Comparison of ENCODE assay signal across 2 cellular contexts in the genomic region with DNA sequence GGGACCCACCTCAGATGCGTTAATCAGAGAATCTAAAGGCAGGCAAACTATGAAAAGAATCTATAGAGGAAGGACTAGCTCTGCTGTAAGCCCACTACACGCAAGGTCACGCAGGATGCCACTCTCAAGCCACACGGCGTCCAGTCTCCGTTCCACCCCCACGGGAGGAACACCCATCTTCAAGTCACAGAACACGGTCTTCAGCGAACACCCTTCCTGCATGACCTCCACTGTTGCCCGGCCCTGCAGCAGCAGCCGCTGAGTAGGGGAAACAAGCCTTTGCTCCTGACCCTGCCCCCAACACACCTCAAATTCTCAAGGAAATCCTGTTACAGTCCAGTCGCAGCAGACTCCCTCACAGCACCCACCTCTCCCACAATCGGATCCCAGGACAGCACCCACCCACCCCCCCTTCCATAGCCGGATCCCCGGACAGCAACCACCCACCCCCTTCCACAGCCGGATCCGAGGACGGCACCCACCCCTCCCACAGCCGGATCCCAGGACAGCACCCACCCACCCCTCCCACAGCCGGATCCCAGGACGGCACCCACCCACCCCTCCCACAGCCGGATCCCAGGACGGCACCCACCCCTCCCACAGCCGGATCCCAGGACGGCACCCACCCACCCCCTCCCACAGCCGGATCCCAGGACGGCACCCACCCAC.
TF ChIP-seq lines count a peak whose summit lies in the region.

No MANE protein-coding gene starts in this region.

TF ChIP-seq in GM23338, 12 proteins besides CTCF, POLR2A, EP300 and RAD21 (continued from another document):
- TF ChIP-seq, protein P1, sequence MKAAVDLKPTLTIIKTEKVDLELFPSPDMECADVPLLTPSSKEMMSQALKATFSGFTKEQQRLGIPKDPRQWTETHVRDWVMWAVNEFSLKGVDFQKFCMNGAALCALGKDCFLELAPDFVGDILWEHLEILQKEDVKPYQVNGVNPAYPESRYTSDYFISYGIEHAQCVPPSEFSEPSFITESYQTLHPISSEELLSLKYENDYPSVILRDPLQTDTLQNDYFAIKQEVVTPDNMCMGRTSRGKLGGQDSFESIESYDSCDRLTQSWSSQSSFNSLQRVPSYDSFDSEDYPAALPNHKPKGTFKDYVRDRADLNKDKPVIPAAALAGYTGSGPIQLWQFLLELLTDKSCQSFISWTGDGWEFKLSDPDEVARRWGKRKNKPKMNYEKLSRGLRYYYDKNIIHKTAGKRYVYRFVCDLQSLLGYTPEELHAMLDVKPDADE (IDR thresholded peaks at IDR 0.05): no peak
- no peak for TF ChIP-seq EZH2 (IDR thresholded peaks at IDR 0.05; ENCODE audit: low read depth, unreplicated experiment)
- TF ChIP-seq, protein P2, sequence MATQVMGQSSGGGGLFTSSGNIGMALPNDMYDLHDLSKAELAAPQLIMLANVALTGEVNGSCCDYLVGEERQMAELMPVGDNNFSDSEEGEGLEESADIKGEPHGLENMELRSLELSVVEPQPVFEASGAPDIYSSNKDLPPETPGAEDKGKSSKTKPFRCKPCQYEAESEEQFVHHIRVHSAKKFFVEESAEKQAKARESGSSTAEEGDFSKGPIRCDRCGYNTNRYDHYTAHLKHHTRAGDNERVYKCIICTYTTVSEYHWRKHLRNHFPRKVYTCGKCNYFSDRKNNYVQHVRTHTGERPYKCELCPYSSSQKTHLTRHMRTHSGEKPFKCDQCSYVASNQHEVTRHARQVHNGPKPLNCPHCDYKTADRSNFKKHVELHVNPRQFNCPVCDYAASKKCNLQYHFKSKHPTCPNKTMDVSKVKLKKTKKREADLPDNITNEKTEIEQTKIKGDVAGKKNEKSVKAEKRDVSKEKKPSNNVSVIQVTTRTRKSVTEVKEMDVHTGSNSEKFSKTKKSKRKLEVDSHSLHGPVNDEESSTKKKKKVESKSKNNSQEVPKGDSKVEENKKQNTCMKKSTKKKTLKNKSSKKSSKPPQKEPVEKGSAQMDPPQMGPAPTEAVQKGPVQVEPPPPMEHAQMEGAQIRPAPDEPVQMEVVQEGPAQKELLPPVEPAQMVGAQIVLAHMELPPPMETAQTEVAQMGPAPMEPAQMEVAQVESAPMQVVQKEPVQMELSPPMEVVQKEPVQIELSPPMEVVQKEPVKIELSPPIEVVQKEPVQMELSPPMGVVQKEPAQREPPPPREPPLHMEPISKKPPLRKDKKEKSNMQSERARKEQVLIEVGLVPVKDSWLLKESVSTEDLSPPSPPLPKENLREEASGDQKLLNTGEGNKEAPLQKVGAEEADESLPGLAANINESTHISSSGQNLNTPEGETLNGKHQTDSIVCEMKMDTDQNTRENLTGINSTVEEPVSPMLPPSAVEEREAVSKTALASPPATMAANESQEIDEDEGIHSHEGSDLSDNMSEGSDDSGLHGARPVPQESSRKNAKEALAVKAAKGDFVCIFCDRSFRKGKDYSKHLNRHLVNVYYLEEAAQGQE (IDR thresholded peaks at IDR 0.05; ENCODE audit: unreplicated experiment): no peak
- TF ChIP-seq, protein P3, sequence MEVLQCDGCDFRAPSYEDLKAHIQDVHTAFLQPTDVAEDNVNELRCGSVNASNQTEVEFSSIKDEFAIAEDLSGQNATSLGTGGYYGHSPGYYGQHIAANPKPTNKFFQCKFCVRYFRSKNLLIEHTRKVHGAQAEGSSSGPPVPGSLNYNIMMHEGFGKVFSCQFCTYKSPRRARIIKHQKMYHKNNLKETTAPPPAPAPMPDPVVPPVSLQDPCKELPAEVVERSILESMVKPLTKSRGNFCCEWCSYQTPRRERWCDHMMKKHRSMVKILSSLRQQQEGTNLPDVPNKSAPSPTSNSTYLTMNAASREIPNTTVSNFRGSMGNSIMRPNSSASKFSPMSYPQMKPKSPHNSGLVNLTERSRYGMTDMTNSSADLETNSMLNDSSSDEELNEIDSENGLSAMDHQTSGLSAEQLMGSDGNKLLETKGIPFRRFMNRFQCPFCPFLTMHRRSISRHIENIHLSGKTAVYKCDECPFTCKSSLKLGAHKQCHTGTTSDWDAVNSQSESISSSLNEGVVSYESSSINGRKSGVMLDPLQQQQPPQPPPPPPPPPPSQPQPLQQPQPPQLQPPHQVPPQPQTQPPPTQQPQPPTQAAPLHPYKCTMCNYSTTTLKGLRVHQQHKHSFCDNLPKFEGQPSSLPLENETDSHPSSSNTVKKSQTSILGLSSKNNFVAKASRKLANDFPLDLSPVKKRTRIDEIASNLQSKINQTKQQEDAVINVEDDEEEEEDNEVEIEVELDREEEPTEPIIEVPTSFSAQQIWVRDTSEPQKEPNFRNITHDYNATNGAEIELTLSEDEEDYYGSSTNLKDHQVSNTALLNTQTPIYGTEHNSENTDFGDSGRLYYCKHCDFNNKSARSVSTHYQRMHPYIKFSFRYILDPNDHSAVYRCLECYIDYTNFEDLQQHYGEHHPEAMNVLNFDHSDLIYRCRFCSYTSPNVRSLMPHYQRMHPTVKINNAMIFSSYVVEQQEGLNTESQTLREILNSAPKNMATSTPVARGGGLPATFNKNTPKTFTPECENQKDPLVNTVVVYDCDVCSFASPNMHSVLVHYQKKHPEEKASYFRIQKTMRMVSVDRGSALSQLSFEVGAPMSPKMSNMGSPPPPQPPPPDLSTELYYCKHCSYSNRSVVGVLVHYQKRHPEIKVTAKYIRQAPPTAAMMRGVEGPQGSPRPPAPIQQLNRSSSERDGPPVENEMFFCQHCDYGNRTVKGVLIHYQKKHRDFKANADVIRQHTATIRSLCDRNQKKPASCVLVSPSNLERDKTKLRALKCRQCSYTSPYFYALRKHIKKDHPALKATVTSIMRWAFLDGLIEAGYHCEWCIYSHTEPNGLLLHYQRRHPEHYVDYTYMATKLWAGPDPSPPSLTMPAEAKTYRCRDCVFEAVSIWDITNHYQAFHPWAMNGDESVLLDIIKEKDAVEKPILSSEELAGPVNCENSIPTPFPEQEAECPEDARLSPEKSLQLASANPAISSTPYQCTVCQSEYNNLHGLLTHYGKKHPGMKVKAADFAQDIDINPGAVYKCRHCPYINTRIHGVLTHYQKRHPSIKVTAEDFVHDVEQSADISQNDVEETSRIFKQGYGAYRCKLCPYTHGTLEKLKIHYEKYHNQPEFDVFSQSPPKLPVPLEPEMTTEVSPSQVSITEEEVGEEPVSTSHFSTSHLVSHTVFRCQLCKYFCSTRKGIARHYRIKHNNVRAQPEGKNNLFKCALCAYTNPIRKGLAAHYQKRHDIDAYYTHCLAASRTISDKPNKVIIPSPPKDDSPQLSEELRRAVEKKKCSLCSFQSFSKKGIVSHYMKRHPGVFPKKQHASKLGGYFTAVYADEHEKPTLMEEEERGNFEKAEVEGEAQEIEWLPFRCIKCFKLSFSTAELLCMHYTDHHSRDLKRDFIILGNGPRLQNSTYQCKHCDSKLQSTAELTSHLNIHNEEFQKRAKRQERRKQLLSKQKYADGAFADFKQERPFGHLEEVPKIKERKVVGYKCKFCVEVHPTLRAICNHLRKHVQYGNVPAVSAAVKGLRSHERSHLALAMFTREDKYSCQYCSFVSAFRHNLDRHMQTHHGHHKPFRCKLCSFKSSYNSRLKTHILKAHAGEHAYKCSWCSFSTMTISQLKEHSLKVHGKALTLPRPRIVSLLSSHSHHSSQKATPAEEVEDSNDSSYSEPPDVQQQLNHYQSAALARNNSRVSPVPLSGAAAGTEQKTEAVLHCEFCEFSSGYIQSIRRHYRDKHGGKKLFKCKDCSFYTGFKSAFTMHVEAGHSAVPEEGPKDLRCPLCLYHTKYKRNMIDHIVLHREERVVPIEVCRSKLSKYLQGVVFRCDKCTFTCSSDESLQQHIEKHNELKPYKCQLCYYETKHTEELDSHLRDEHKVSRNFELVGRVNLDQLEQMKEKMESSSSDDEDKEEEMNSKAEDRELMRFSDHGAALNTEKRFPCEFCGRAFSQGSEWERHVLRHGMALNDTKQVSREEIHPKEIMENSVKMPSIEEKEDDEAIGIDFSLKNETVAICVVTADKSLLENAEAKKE (CRISPR knock-in tag; IDR thresholded peaks at IDR 0.05): no peak
TF ChIP-seq in GM23338: peak in this region for 0.

TF ChIP-seq in WTC11, 78 proteins besides CTCF, POLR2A, EP300 and RAD21:
- TF ChIP-seq, protein P4, sequence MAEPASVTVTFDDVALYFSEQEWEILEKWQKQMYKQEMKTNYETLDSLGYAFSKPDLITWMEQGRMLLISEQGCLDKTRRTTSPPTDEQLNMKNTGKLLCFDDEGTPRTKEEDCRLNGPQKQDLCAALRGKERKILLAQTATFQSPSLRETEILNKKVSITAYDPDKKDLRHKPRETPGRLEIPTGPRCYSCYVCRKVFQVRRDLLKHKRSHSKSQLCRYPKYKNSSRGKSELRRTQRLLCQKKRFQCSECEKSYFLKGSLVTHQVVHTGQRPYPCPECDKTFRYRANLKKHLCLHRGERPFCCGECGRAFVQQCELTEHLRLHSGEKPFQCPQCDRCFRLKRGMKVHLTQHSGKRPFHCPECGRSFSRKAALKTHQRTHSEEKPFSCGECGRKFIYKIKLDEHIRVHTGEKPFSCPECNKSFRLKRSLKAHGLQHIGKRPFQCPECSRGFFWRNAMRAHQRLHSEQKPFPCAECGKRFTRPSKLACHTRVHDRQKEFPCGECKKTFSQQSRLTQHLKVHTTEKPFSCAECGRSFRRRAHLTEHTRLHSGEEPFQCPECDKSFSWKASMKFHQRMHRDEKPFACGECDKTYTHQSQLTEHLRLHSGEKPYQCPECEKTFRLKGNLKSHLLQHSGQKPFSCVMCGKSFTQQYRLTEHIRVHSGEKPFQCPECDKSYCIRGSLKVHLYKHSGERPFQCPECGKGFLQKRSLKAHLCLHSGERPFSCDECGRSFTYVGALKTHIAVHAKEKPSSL (CRISPR knock-in tag; conservative IDR thresholded peaks at IDR 0.05): no peak
